In genomic region chr13:34065915-34066314, GRCh38 we compare ENCODE assay signal across 16 cellular contexts.
"Had no signal": no experiment of that assay in that cellular context is flagged by ENCODE, and none has a peak within 500 bp of the region (broad histone marks: within the 10 kb centered on the region; RNA-seq: fewer than 3 reads in every experiment).

No MANE protein-coding gene starts in this region.

- H3K36me3 ChIP-seq: prostate gland, upper lobe of left lung had no signal

- H3K27me3 Mint-ChIP-seq: activated naive CD4-positive, alpha-beta T cell treated with anti-CD3 and anti-CD28 coated beads, Interleukin-2, amount 10 ng/mL, durations not matched to agents 7 days and 5 days had no signal

- ATAC-seq: left cardiac atrium, natural killer cell, sciatic nerve had no signal

- H3K36me3 Mint-ChIP-seq: activated naive CD4-positive, alpha-beta T cell treated with anti-CD3 and anti-CD28 coated beads, Interleukin-2, amount 10 ng/mL, durations not matched to agents 7 days and 5 days; natural killer cell had no signal

- H3K27me3 ChIP-seq: upper lobe of left lung had no signal

- H3K9me3 ChIP-seq: prostate gland, upper lobe of left lung had no signal

- H3K4me3 ChIP-seq: coronary artery, prostate gland, upper lobe of left lung had no signal

- FAIRE-seq: TTC549 had no signal

- H3K4me3 Mint-ChIP-seq: activated naive CD4-positive, alpha-beta T cell treated with anti-CD3 and anti-CD28 coated beads, Interleukin-2, amount 10 ng/mL, durations not matched to agents 7 days and 5 days; natural killer cell had no signal

- H3K4me1 ChIP-seq: prostate gland, upper lobe of left lung had no signal

- H3K27ac Mint-ChIP-seq: activated naive CD4-positive, alpha-beta T cell treated with anti-CD3 and anti-CD28 coated beads, Interleukin-2, amount 10 ng/mL, durations not matched to agents 7 days and 5 days; activated T-helper 2 cell treated with anti-CD3 and anti-CD28 coated beads, Interferon-gamma antibody, Interleukin-2, Interleukin-4, amounts not matched to agents 10 μg/mL and 5 μg/mL and 100 μg/mL, durations not matched to agents 14 hours and 24 hours and 36 hours; natural killer cell had no signal

- DNase-seq: activated CD4-positive, alpha-beta T cell treated with anti-CD3 and anti-CD28 coated beads, Interleukin-2, amount 50 U/mL, for 1 hour; activated naive CD4-positive, alpha-beta T cell treated with anti-CD3 and anti-CD28 coated beads, Interleukin-2, amount 10 ng/mL, durations not matched to agents 7 days and 5 days; central memory CD4-positive, alpha-beta T cell; effector CD8-positive, alpha-beta T cell; hypothalamus; left cardiac atrium; natural killer cell; stimulated activated CD4-positive, alpha-beta T cell treated with anti-CD3 and anti-CD28 coated beads, Interleukin-2, amount 100 ng/mL, for 24 hours; stimulated activated naive CD4-positive, alpha-beta T cell; T-helper 2 cell had no signal

- H3K27ac ChIP-seq: coronary artery, prostate gland, upper lobe of left lung had no signal

- H3K9me3 Mint-ChIP-seq: activated naive CD4-positive, alpha-beta T cell treated with anti-CD3 and anti-CD28 coated beads, Interleukin-2, amount 10 ng/mL, durations not matched to agents 7 days and 5 days; activated T-helper 2 cell treated with anti-CD3 and anti-CD28 coated beads, Interferon-gamma antibody, Interleukin-2, Interleukin-4, amounts not matched to agents 10 μg/mL and 5 μg/mL and 100 μg/mL, durations not matched to agents 14 hours and 24 hours and 36 hours had no signal

- H3K4me1 Mint-ChIP-seq: activated naive CD4-positive, alpha-beta T cell treated with anti-CD3 and anti-CD28 coated beads, Interleukin-2, amount 10 ng/mL, durations not matched to agents 7 days and 5 days; natural killer cell had no signal
